In genomic region chr16:10751291-10751697, GRCh38 we compare ENCODE assay signal across 1 cellular context.
TF ChIP-seq lines count a peak whose summit lies in the region.

No MANE protein-coding gene starts in this region.

TF ChIP-seq in WTC11, 78 proteins besides CTCF, POLR2A, EP300 and RAD21 (continued from another document):
- TF ChIP-seq, protein P1, sequence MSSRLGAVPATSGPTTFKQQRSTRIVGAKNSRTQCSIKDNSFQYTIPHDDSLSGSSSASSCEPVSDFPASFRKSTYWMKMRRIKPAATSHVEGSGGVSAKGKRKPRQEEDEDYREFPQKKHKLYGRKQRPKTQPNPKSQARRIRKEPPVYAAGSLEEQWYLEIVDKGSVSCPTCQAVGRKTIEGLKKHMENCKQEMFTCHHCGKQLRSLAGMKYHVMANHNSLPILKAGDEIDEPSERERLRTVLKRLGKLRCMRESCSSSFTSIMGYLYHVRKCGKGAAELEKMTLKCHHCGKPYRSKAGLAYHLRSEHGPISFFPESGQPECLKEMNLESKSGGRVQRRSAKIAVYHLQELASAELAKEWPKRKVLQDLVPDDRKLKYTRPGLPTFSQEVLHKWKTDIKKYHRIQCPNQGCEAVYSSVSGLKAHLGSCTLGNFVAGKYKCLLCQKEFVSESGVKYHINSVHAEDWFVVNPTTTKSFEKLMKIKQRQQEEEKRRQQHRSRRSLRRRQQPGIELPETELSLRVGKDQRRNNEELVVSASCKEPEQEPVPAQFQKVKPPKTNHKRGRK (CRISPR knock-in tag; IDR thresholded peaks at IDR 0.05; ENCODE audit: borderline replicate concordance) = no peak
- TF ChIP-seq, protein P2, sequence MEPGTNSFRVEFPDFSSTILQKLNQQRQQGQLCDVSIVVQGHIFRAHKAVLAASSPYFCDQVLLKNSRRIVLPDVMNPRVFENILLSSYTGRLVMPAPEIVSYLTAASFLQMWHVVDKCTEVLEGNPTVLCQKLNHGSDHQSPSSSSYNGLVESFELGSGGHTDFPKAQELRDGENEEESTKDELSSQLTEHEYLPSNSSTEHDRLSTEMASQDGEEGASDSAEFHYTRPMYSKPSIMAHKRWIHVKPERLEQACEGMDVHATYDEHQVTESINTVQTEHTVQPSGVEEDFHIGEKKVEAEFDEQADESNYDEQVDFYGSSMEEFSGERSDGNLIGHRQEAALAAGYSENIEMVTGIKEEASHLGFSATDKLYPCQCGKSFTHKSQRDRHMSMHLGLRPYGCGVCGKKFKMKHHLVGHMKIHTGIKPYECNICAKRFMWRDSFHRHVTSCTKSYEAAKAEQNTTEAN (CRISPR knock-in tag; IDR thresholded peaks at IDR 0.05) = no peak
- TF ChIP-seq, protein P3, sequence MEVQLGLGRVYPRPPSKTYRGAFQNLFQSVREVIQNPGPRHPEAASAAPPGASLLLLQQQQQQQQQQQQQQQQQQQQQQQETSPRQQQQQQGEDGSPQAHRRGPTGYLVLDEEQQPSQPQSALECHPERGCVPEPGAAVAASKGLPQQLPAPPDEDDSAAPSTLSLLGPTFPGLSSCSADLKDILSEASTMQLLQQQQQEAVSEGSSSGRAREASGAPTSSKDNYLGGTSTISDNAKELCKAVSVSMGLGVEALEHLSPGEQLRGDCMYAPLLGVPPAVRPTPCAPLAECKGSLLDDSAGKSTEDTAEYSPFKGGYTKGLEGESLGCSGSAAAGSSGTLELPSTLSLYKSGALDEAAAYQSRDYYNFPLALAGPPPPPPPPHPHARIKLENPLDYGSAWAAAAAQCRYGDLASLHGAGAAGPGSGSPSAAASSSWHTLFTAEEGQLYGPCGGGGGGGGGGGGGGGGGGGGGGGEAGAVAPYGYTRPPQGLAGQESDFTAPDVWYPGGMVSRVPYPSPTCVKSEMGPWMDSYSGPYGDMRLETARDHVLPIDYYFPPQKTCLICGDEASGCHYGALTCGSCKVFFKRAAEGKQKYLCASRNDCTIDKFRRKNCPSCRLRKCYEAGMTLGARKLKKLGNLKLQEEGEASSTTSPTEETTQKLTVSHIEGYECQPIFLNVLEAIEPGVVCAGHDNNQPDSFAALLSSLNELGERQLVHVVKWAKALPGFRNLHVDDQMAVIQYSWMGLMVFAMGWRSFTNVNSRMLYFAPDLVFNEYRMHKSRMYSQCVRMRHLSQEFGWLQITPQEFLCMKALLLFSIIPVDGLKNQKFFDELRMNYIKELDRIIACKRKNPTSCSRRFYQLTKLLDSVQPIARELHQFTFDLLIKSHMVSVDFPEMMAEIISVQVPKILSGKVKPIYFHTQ (CRISPR knock-in tag; IDR thresholded peaks at IDR 0.05) = no peak
- TF ChIP-seq ZNF317 (CRISPR knock-in tag; IDR thresholded peaks at IDR 0.05; ENCODE audit: borderline replicate concordance, low read depth) = no peak
- TF ChIP-seq RELA (CRISPR knock-in tag; IDR thresholded peaks at IDR 0.05; ENCODE audit: borderline replicate concordance) = no peak
- no peak for TF ChIP-seq ARID4B (CRISPR knock-in tag; IDR thresholded peaks at IDR 0.05; ENCODE audit: borderline replicate concordance)
- TF ChIP-seq CREB1 (CRISPR knock-in tag; IDR thresholded peaks at IDR 0.05) = no peak
- TF ChIP-seq JUN (CRISPR knock-in tag; IDR thresholded peaks at IDR 0.05) = no peak
- no peak for TF ChIP-seq ZBTB21 (CRISPR knock-in tag; IDR thresholded peaks at IDR 0.05; ENCODE audit: borderline replicate concordance)
- no peak for TF ChIP-seq MAX (CRISPR knock-in tag; IDR thresholded peaks at IDR 0.05)
